In the genomic region with DNA sequence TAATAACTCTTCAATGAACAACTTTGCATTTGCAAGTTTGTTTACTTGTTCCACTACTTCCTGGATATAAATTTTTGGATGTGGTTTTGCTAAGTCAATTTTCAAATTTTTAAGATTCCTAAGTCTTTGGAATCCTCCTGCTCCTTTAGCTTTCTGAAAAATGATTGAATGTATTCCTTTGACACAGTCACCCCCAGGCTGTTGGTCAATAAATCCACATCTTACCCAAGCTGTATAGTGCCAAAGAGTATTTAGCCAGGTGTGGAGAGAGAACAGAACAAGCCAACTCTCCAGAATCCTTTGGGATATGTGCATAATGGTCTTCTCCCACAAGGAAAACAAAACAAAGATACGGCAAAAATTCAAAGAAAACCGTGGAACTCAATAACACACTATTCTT, we compare ENCODE assay signal across 25 cellular contexts. TPM values are rescaled to one million over a fixed set of nuclear protein-coding genes. Genes with fewer than 3 reads are reported as not detected.
"Had no signal": no experiment of that assay in that cellular context is flagged by ENCODE, and none has a peak within 500 bp of the region (broad histone marks: within the 10 kb centered on the region; RNA-seq: fewer than 3 reads in every experiment).

No MANE protein-coding gene starts in this region.

- H3K4me1 Mint-ChIP-seq: activated CD4-positive, alpha-beta T cell treated with anti-CD3 and anti-CD28 coated beads, Interleukin-2, amount 10 ng/mL, durations not matched to agents 24 days and 14 days; activated naive CD4-positive, alpha-beta T cell treated with anti-CD3 and anti-CD28 coated beads, Interleukin-2, amount 50 U/mL, for 24 hours; activated naive CD8-positive, alpha-beta T cell treated with anti-CD3 and anti-CD28 coated beads, Interleukin-2, amount 50 U/mL, for 24 hours; central memory CD8-positive, alpha-beta T cell; naive thymus-derived CD4-positive, alpha-beta T cell; neural crest cell had no signal

- H3K4me3 Mint-ChIP-seq: activated CD4-positive, alpha-beta memory T cell treated with anti-CD3 and anti-CD28 coated beads for 36 hours; activated CD4-positive, alpha-beta T cell treated with anti-CD3 and anti-CD28 coated beads, Interleukin-2, amount 10 ng/mL, durations not matched to agents 24 days and 14 days; activated naive CD4-positive, alpha-beta T cell treated with anti-CD3 and anti-CD28 coated beads, Interleukin-2, amount 50 U/mL, for 24 hours; activated naive CD8-positive, alpha-beta T cell treated with anti-CD3 and anti-CD28 coated beads, Interleukin-2, amount 50 U/mL, for 24 hours; activated T-cell treated with anti-CD3 and anti-CD28 coated beads, Interleukin-2, amount 50 U/mL, for 24 hours; central memory CD8-positive, alpha-beta T cell; naive thymus-derived CD4-positive, alpha-beta T cell; neural crest cell; T-helper 1 cell treated with Interleukin-12 subunit alpha and Interleukin-12 subunit beta and Interleukin-4 antibody, amounts not matched to agents 30 μg/mL and 1 μg/mL, for 36 hours had no signal

- H3K36me3 Mint-ChIP-seq: activated CD4-positive, alpha-beta memory T cell treated with anti-CD3 and anti-CD28 coated beads for 36 hours; activated naive CD4-positive, alpha-beta T cell treated with anti-CD3 and anti-CD28 coated beads, Interleukin-2, amount 50 U/mL, for 24 hours; naive thymus-derived CD4-positive, alpha-beta T cell had no signal

- DNase-seq: activated CD4-positive, alpha-beta memory T cell treated with anti-CD3 and anti-CD28 coated beads for 36 hours; activated CD4-positive, alpha-beta T cell treated with anti-CD3 and anti-CD28 coated beads, Interleukin-2, amount 10 ng/mL, durations not matched to agents 24 days and 14 days; activated CD8-positive, alpha-beta memory T cell treated with anti-CD3 and anti-CD28 coated beads, Interleukin-2, amount 50 U/mL, for 48 hours; activated gamma-delta T cell; activated naive CD8-positive, alpha-beta T cell treated with anti-CD3 and anti-CD28 coated beads, Interleukin-2, amount 50 U/mL, for 24 hours; activated T-cell treated with anti-CD3 and anti-CD28 coated beads, Interleukin-2, amount 50 U/mL, for 24 hours; anterior cingulate cortex; dermis blood vessel endothelial cell; effector CD4-positive, alpha-beta T cell; esophagus squamous epithelium; left ventricle myocardium superior; naive thymus-derived CD4-positive, alpha-beta T cell; nucleus accumbens; psoas muscle; spleen; stimulated activated naive CD4-positive, alpha-beta T cell; SW 1271; T-helper 9 cell; tibial artery; WERI-Rb-1 had no signal

- H3K9me3 Mint-ChIP-seq: activated CD4-positive, alpha-beta memory T cell treated with anti-CD3 and anti-CD28 coated beads for 36 hours; activated CD4-positive, alpha-beta T cell treated with anti-CD3 and anti-CD28 coated beads, Interleukin-2, amount 10 ng/mL, durations not matched to agents 24 days and 14 days; activated naive CD4-positive, alpha-beta T cell treated with anti-CD3 and anti-CD28 coated beads, Interleukin-2, amount 50 U/mL, for 24 hours; activated naive CD8-positive, alpha-beta T cell treated with anti-CD3 and anti-CD28 coated beads, Interleukin-2, amount 50 U/mL, for 24 hours; activated T-cell treated with anti-CD3 and anti-CD28 coated beads, Interleukin-2, amount 50 U/mL, for 24 hours; neural crest cell; T-helper 1 cell treated with Interleukin-12 subunit alpha and Interleukin-12 subunit beta and Interleukin-4 antibody, amounts not matched to agents 30 μg/mL and 1 μg/mL, for 36 hours had no signal

- ATAC-seq: activated CD4-positive, CD25-positive, alpha-beta regulatory T cell treated with anti-CD3 and anti-CD28 coated beads, Interleukin-2, amount 50 U/mL, for 24 hours; activated naive CD8-positive, alpha-beta T cell treated with anti-CD3 and anti-CD28 coated beads, Interleukin-2, amount 50 U/mL, for 24 hours; left ventricle myocardium superior; naive thymus-derived CD4-positive, alpha-beta T cell; psoas muscle had no signal

- H3K27ac Mint-ChIP-seq: activated CD4-positive, alpha-beta memory T cell treated with anti-CD3 and anti-CD28 coated beads for 36 hours; activated CD4-positive, alpha-beta T cell treated with anti-CD3 and anti-CD28 coated beads, Interleukin-2, amount 10 ng/mL, durations not matched to agents 24 days and 14 days; activated naive CD4-positive, alpha-beta T cell treated with anti-CD3 and anti-CD28 coated beads, Interleukin-2, amount 50 U/mL, for 24 hours; activated naive CD8-positive, alpha-beta T cell treated with anti-CD3 and anti-CD28 coated beads, Interleukin-2, amount 50 U/mL, for 24 hours; activated T-cell treated with anti-CD3 and anti-CD28 coated beads, Interleukin-2, amount 50 U/mL, for 24 hours; naive thymus-derived CD4-positive, alpha-beta T cell; T-helper 1 cell treated with Interleukin-12 subunit alpha and Interleukin-12 subunit beta and Interleukin-4 antibody, amounts not matched to agents 30 μg/mL and 1 μg/mL, for 36 hours had no signal

- H3K27me3 Mint-ChIP-seq: activated CD4-positive, alpha-beta memory T cell treated with anti-CD3 and anti-CD28 coated beads for 36 hours; activated CD4-positive, alpha-beta T cell treated with anti-CD3 and anti-CD28 coated beads, Interleukin-2, amount 10 ng/mL, durations not matched to agents 24 days and 14 days; activated T-cell treated with anti-CD3 and anti-CD28 coated beads, Interleukin-2, amount 50 U/mL, for 24 hours; central memory CD8-positive, alpha-beta T cell had no signal

RNA-seq across cellular contexts. Expression of a gene that starts 56.9 kb away (rescaled TPM):
- total RNA-seq: activated CD4-positive, alpha-beta T cell treated with anti-CD3 and anti-CD28 coated beads, Interleukin-2, amount 10 ng/mL, durations not matched to agents 24 days and 14 days had no signal
